In the genomic region with DNA sequence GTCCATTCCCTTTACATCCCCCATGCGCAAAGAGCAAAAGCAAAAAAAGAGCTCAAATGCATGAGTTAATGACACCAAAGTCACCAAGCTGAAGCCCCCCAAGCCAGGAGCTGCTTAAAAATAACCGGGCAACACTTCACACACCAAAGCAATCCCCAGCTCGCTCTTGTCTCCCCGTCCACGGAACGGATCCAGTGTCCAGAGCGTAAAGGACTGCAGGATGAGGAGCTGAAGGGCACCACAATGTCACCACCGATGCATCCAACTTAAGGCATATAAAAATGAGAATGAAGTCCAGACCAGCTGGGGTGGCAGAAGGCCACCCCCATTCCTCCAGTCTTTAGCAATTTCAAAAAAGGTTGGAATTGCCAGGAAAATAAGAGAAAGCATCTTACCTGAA, we compare ENCODE assay signal across 9 cellular contexts. TPM values are rescaled to one million over a fixed set of nuclear protein-coding genes. Genes with fewer than 3 reads are reported as not detected.
DNase-seq lines count a peak whose midpoint lies in the region; ATAC-seq lines count a peak whose summit lies in the region.
"Had no signal": no experiment of that assay in that cellular context is flagged by ENCODE, and none has a peak within 500 bp of the region (broad histone marks: within the 10 kb centered on the region; RNA-seq: fewer than 3 reads in every experiment).

No MANE protein-coding gene starts in this region.

- POLR2A ChIA-PET in T-cell (lab: Charles Lee), result interaction anchor here (0.6 to 3.0 kb wide), 3 partner anchors 11 to 983 kb away, joined by 3 to 22 read pairs (median 4); no protein-coding TSS in a partner anchor

- peaks cover 6 to 27% (median 9%) of the 10 kb centered on the region in 3 donors for H3K36me3 ChIP-seq in skeletal muscle tissue (ENCODE audit: control insufficient read depth in 3 of 3, insufficient read depth in 3 of 3, low read length in 3 of 3)

- in situ Hi-C loops in G401 (cut with HindIII; ENCODE audit: low sequenced_read_pairs), result no loop called here

- H3K27me3 ChIP-seq in right cardiac atrium (ENCODE audit: control insufficient read depth, insufficient read depth) (no peaks in the 10 kb centered on the region), skeletal muscle tissue (ENCODE audit: control insufficient read depth in 3 of 3, insufficient read depth in 3 of 3, low read length in 3 of 3) (no peaks in the 10 kb centered on the region)

- H3K4me3 ChIP-seq in right cardiac atrium (ENCODE audit: low read length) (peak overlapping the region; percentile 63), skeletal muscle tissue (ENCODE audit: low read length in 3 of 3) (no peak overlapping the region)

- H3K4me1 Mint-ChIP-seq in T-cell, result peaks cover 95 to 99% (median 98%) of the 10 kb centered on the region in 3 donors

- H3K36me3 Mint-ChIP-seq in T-cell, result peaks cover 49% of the 10 kb centered on the region

- H3K27ac Mint-ChIP-seq in T-cell, result peak overlapping the region; percentile 87 to 93

- peak overlapping the region in 2 of 3 donors; percentile 40 to 47 for H3K9ac ChIP-seq in skeletal muscle tissue (ENCODE audit: low read depth in 1 of 3, low read length in 3 of 3)

- no peaks in the 10 kb centered on the region for H3K9me3 Mint-ChIP-seq in T-cell

- peaks cover 43% of the 10 kb centered on the region for H3K4me1 ChIP-seq in right cardiac atrium (ENCODE audit: control insufficient read depth, insufficient read depth, low read length)
- H3K4me1 ChIP-seq in skeletal muscle tissue (ENCODE audit: control insufficient read depth in 3 of 3, insufficient read depth in 3 of 3, low read length in 3 of 3), result peaks cover 85 to 97% (median 95%) of the 10 kb centered on the region in 3 donors

- no peaks in the 10 kb centered on the region for H3K27me3 Mint-ChIP-seq in T-cell

- H3K27ac ChIP-seq in right cardiac atrium (ENCODE audit: low read length) (peak overlapping the region; percentile 78), skeletal muscle tissue (ENCODE audit: low read depth, low read length) (peak overlapping the region; percentile 28)

- 26% methylated on average over 8 of the region's 8 CpGs for whole genome bisulfite sequencing in right cardiac atrium

- peak; percentile 46 for DNase-seq in G401 (ENCODE audit: low spot score)
- DNase-seq in T-cell, result no peak
- DNase-seq in right cardiac atrium, result peak in 2 of 3 donors; percentile 18 to 41
- no peak for DNase-seq in UCSD-AML1 (lab: John Stamatoyannopoulos, UW; ENCODE audit: unreplicated experiment)
- DNase-seq in stimulated activated CD4-positive, alpha-beta T cell treated with anti-CD3 and anti-CD28 coated beads, Interleukin-4, amount 100 ng/mL, for 1 hour, result no peak
- DNase-seq in D341Med (ENCODE audit: low spot score), result no peak
- DNase-seq: stimulated activated CD4-positive, alpha-beta T cell treated with anti-CD3 and anti-CD28 coated beads, Interleukin-2, amount 100 ng/mL, for 48 hours had no signal

- ATAC-seq in T-cell (replicated peaks in 1 of 4), result no peak
- ATAC-seq in right cardiac atrium, result no peak
- no peak for ATAC-seq in GM21717 (IDR thresholded peaks at IDR 0.05; ENCODE audit: unreplicated experiment)

- intact Hi-C loops in right cardiac atrium (cut with DNase I), result loop anchor here in 3 of 4 donors (5.0 to 10.0 kb wide), 6 partner anchors 107 to 237 kb away; no protein-coding TSS in a partner anchor

- H3K4me3 Mint-ChIP-seq in T-cell, result peak overlapping the region; percentile 74 to 87 (median 81)

- CTCF ChIA-PET in T-cell (lab: Charles Lee), result no interaction called here

- H3K9me3 ChIP-seq in right cardiac atrium (ENCODE audit: control insufficient read depth, low read length), result no peaks in the 10 kb centered on the region
- no peaks in the 10 kb centered on the region for H3K9me3 ChIP-seq in skeletal muscle tissue (ENCODE audit: control insufficient read depth in 3 of 3, low read length in 3 of 3)

RNA-seq across cellular contexts. Expression of a gene that starts 8.7 kb away (rescaled TPM):
- 15.4 and 18.6 TPM in 2 replicates for total RNA-seq in G401 (2014; rRNA removed; shearing (Covaris generic))
- total RNA-seq in T-cell, result 100 to 1,000 TPM in 1 of 5 donors, 10 to 100 TPM in 4; 28.5 to 138 (median 57.7) TPM
- total RNA-seq in right cardiac atrium, result 10 to 100 TPM; 66.3 to 97.6 (median 94.3) TPM
- polyA plus RNA-seq in right cardiac atrium, result 34.8 TPM
- total RNA-seq in skeletal muscle tissue, result 8.9 TPM

Comparison
In these comparisons a context has a peak if more than half of its experiments do, and no peak if none do; other contexts are left out.
1. DNase-seq: peak in G401 (single experiment) and right cardiac atrium (2 of 3); none in T-cell (0 of 34), UCSD-AML1 (single experiment), stimulated activated CD4-positive, alpha-beta T cell treated with anti-CD3 and anti-CD28 coated beads, Interleukin-4, amount 100 ng/mL, for 1 hour (single experiment) and D341Med (single experiment).